29 cellular contexts compared by ENCODE assay signal in the genomic region with DNA sequence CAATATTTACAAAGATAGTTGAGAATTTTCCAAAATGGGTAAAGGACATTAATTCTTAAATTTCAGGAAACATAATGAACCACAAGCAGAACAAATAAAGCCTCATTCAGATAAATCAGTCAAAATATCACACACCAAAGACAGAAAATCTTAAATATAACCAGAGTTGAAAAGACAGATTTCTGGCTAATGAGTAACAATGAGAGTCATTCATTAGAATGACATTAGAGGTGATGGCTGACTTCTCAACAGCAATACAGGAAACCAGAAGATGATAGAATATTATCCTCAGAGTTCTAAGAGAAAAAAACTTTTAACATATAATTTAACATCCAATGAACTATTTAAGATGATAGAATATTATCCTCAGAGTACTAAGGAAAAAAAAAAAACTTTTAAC.
A peak's percentile ranks its signal among the peaks of the same experiment; 100 is the strongest.
DNase-seq lines count a peak whose midpoint lies in the region; ATAC-seq, FAIRE-seq and TF ChIP-seq lines count a peak whose summit lies in the region.
"Had no signal": no experiment of that assay in that cellular context is flagged by ENCODE, and none has a peak within 500 bp of the region (broad histone marks: within the 10 kb centered on the region; RNA-seq: fewer than 3 reads in every experiment).

No MANE protein-coding gene starts in this region.

- DNase-seq in ELR (ENCODE audit: low read depth), result peak; percentile 67
- peak; percentile 14 to 25 for DNase-seq in cardiac fibroblast (ENCODE audit: low read depth in 2 of 2)
- DNase-seq in kidney tubule cell (ENCODE audit: low spot score), result peak; percentile 39
- no peak for DNase-seq in anterior cingulate cortex (lab: John Stamatoyannopoulos, UW)
- no peak for DNase-seq in urothelium cell line (ENCODE audit: low spot score)
- no peak for DNase-seq in stimulated activated CD4-positive, alpha-beta T cell treated with anti-CD3 and anti-CD28 coated beads, Interleukin-2, amount 100 ng/mL, for 48 hours
- DNase-seq: activated CD4-positive, alpha-beta T cell treated with anti-CD3 and anti-CD28 coated beads for 36 hours; activated CD8-positive, alpha-beta memory T cell treated with anti-CD3 and anti-CD28 coated beads, Interleukin-2, amount 50 U/mL, for 48 hours; activated CD8-positive, alpha-beta T cell treated with anti-CD3 and anti-CD28 coated beads for 36 hours; activated naive CD4-positive, alpha-beta T cell treated with anti-CD3 and anti-CD28 coated beads, Interleukin-2, amount 10 ng/mL, durations not matched to agents 7 days and 5 days; adrenal gland; effector memory CD4-positive, alpha-beta T cell; gastrocnemius medialis; lower lobe of right lung; midbrain; naive thymus-derived CD4-positive, alpha-beta T cell; NCI-H1436 treated with DMSO at 0.1 percent for 48 hours; stimulated activated CD4-positive, alpha-beta T cell treated with anti-CD3 and anti-CD28 coated beads, Interleukin-12 subunit alpha, Interleukin-12 subunit beta, amount 100 ng/mL, for 4 hours; stimulated activated CD4-positive, alpha-beta T cell treated with anti-CD3 and anti-CD28 coated beads, Interleukin-4, amount 100 ng/mL, for 1 hour; SW 1271; T-helper 9 cell; tibial artery had no signal

- no peak for FAIRE-seq in urothelium cell line (lab: Jason Lieb, UNC)
- FAIRE-seq: H1 had no signal

- TF ChIP-seq CTCF in cardiac fibroblast (IDR thresholded peaks at IDR 0.05; ENCODE audit: low read depth, low read length), result no peak

- H3K4me3 ChIP-seq in cardiac fibroblast (replicated peaks in 1 of 2; ENCODE audit: low read depth in 2 of 2, low read length in 2 of 2), result no peak overlapping the region
- H3K4me3 ChIP-seq: adrenal gland, BLaER1, breast epithelium, coronary artery, gastrocnemius medialis, lower lobe of right lung, tibial artery had no signal

- ATAC-seq in HG03354 (IDR thresholded peaks at IDR 0.05; ENCODE audit: poor library complexity, severe bottlenecking, unreplicated experiment), result peak; percentile 66
- no peak for ATAC-seq in GM18858 (IDR thresholded peaks at IDR 0.05; ENCODE audit: unreplicated experiment)
- ATAC-seq: activated CD4-positive, alpha-beta T cell treated with anti-CD3 and anti-CD28 coated beads for 36 hours; activated CD8-positive, alpha-beta T cell treated with anti-CD3 and anti-CD28 coated beads for 36 hours; gastrocnemius medialis; lower lobe of right lung; naive thymus-derived CD4-positive, alpha-beta T cell; sciatic nerve had no signal

Comparison
In these comparisons a context has a peak if more than half of its experiments do, and no peak if none do; other contexts are left out.
1. DNase-seq: peak in ELR (single experiment), cardiac fibroblast (2 of 2) and kidney tubule cell (single experiment); none in anterior cingulate cortex (0 of 58), urothelium cell line (single experiment) and stimulated activated CD4-positive, alpha-beta T cell treated with anti-CD3 and anti-CD28 coated beads, Interleukin-2, amount 100 ng/mL, for 48 hours (0 of 2).